In the genomic region with DNA sequence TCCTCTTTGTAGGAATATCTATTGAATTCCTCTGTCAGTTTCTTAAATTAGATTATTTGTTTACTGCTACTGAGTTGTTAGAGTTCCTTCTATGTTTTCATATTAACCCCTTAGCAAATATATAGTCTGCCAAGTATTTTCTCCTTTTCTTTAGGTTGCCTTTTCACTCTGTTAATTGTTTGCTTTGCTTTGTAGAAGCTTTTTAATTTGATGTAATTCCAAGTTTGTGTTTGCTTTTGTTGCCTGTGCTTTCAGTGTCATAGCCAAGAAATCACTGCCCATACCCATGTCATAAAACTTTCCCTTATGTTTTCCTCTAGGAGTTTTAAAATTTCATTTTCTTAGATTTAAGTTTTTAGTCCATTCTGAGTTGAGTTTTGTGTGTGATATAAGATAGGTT, we compare ENCODE assay signal across 19 cellular contexts.
DNase-seq lines count a peak whose midpoint lies in the region; ATAC-seq and TF ChIP-seq lines count a peak whose summit lies in the region.
"Had no signal": no experiment of that assay in that cellular context is flagged by ENCODE, and none has a peak within 500 bp of the region (broad histone marks: within the 10 kb centered on the region; RNA-seq: fewer than 3 reads in every experiment).

No MANE protein-coding gene starts in this region.

- H3K4me1 Mint-ChIP-seq in activated CD4-positive, alpha-beta memory T cell treated with anti-CD3 and anti-CD28 coated beads for 36 hours (ENCODE audit: low read depth): no peaks in the 10 kb centered on the region
- no peaks in the 10 kb centered on the region for H3K4me1 Mint-ChIP-seq in activated T-helper 17 cell treated with anti-CD3 and anti-CD28 coated beads, Interleukin-2, amount 50 U/mL, for 72 hours
- H3K4me1 Mint-ChIP-seq: B cell; CD4-positive, CD25-positive, alpha-beta regulatory T cell had no signal

- H3K9ac ChIP-seq in PC-3 (ENCODE audit: low read length): no peak overlapping the region
- H3K9ac ChIP-seq: BLaER1, GM23248 had no signal

- H3K4me1 ChIP-seq in PC-3 (ENCODE audit: insufficient read depth, low read length): peaks cover 22% of the 10 kb centered on the region
- H3K4me1 ChIP-seq: BLaER1 had no signal

- no peaks in the 10 kb centered on the region for H4K20me1 ChIP-seq in PC-3 (ENCODE audit: low read length)
- H4K20me1 ChIP-seq: BLaER1 had no signal

- no peak overlapping the region for H3K4me3 Mint-ChIP-seq in activated CD4-positive, alpha-beta memory T cell treated with anti-CD3 and anti-CD28 coated beads for 36 hours
- no peak overlapping the region for H3K4me3 Mint-ChIP-seq in activated T-helper 17 cell treated with anti-CD3 and anti-CD28 coated beads, Interleukin-2, amount 50 U/mL, for 72 hours
- H3K4me3 Mint-ChIP-seq: B cell; CD4-positive, CD25-positive, alpha-beta regulatory T cell; CD8-positive, alpha-beta T cell had no signal

- CTCF ChIA-PET in PC-3 (lab: Charles Lee): no interaction called here
- CTCF ChIA-PET in activated CD4-positive, alpha-beta memory T cell treated with anti-CD3 and anti-CD28 coated beads for 36 hours (lab: Charles Lee): no interaction called here

- no TSS peak for BruUV-seq in PC-3 (replicated peaks; lab: Mats Ljungman, UMichigan)

- no peaks in the 10 kb centered on the region for H3F3A ChIP-seq in PC-3 (ENCODE audit: low read length, unreplicated experiment)

- peak; percentile 27 for DNase-seq in COR-L47 (lab: John Stamatoyannopoulos, UW)
- peak; percentile 54 for DNase-seq in NCI-H69 (lab: John Stamatoyannopoulos, UW)
- peak; percentile 17 for DNase-seq in PC-3
- no peak for DNase-seq in NCI-H1417 (lab: John Stamatoyannopoulos, UW)
- no peak for DNase-seq in activated CD4-positive, alpha-beta memory T cell treated with anti-CD3 and anti-CD28 coated beads for 36 hours
- DNase-seq: CD4-positive, CD25-positive, alpha-beta regulatory T cell; CD8-positive, alpha-beta T cell; DMS 273 treated with DMSO at 0.1 percent for 48 hours; DMS79; EL; GDM1; GM23248; H7; HCEC 1CT had no signal

- no peak for TF ChIP-seq CTCF in PC-3 (conservative IDR thresholded peaks at IDR 0.05; ENCODE audit: low read depth, low read length)

- H3K27me3 ChIP-seq in PC-3 (ENCODE audit: low read length): no peaks in the 10 kb centered on the region
- H3K27me3 ChIP-seq: BLaER1 had no signal

- H3K27ac ChIP-seq in PC-3 (ENCODE audit: low read length): no peak overlapping the region
- H3K27ac ChIP-seq: BLaER1, C4-2B, GM23248 had no signal

- no peaks in the 10 kb centered on the region for H3K79me2 ChIP-seq in PC-3 (ENCODE audit: low read length)

- peak; percentile 72 for ATAC-seq in PC-3
- no peak for ATAC-seq in activated T-helper 17 cell treated with anti-CD3 and anti-CD28 coated beads, Interleukin-2, amount 50 U/mL, for 72 hours (replicated peaks)
- ATAC-seq: CD8-positive, alpha-beta T cell; GM12878 had no signal

- H3K36me3 ChIP-seq in PC-3 (ENCODE audit: low read depth, low read length): no peaks in the 10 kb centered on the region
- H3K36me3 ChIP-seq: BLaER1 had no signal

- H3K36me3 Mint-ChIP-seq in activated CD4-positive, alpha-beta memory T cell treated with anti-CD3 and anti-CD28 coated beads for 36 hours: no peaks in the 10 kb centered on the region
- H3K36me3 Mint-ChIP-seq in activated T-helper 17 cell treated with anti-CD3 and anti-CD28 coated beads, Interleukin-2, amount 50 U/mL, for 72 hours (ENCODE audit: low read depth): no peaks in the 10 kb centered on the region
- H3K36me3 Mint-ChIP-seq: CD4-positive, CD25-positive, alpha-beta regulatory T cell; CD8-positive, alpha-beta T cell had no signal

- H3K27me3 Mint-ChIP-seq in activated CD4-positive, alpha-beta memory T cell treated with anti-CD3 and anti-CD28 coated beads for 36 hours: no peaks in the 10 kb centered on the region
- no peaks in the 10 kb centered on the region for H3K27me3 Mint-ChIP-seq in activated T-helper 17 cell treated with anti-CD3 and anti-CD28 coated beads, Interleukin-2, amount 50 U/mL, for 72 hours
- H3K27me3 Mint-ChIP-seq: B cell; CD4-positive, CD25-positive, alpha-beta regulatory T cell had no signal

- H3K9me2 ChIP-seq in PC-3 (replicated peaks; ENCODE audit: low read length): no peaks in the 10 kb centered on the region

- H3K9me3 Mint-ChIP-seq in activated CD4-positive, alpha-beta memory T cell treated with anti-CD3 and anti-CD28 coated beads for 36 hours: no peaks in the 10 kb centered on the region
- no peaks in the 10 kb centered on the region for H3K9me3 Mint-ChIP-seq in activated T-helper 17 cell treated with anti-CD3 and anti-CD28 coated beads, Interleukin-2, amount 50 U/mL, for 72 hours
- H3K9me3 Mint-ChIP-seq: CD8-positive, alpha-beta T cell had no signal

- H3K4me2 ChIP-seq in PC-3 (ENCODE audit: low read length): no peak overlapping the region
- H3K4me2 ChIP-seq: BLaER1 had no signal

- H3K4me3 ChIP-seq in PC-3 (ENCODE audit: low read length): no peak overlapping the region
- H3K4me3 ChIP-seq: BLaER1, GM12878, GM23248 had no signal

- POLR2A ChIA-PET in PC-3 (lab: Charles Lee; ENCODE audit: unreplicated experiment): interaction anchor here (0.7 kb wide), 1 partner anchor 10 kb away, joined by 5 read pairs; no protein-coding TSS in a partner anchor
- POLR2A ChIA-PET in activated CD4-positive, alpha-beta memory T cell treated with anti-CD3 and anti-CD28 coated beads for 36 hours (lab: Charles Lee): no interaction called here

- H3K27ac Mint-ChIP-seq in activated CD4-positive, alpha-beta memory T cell treated with anti-CD3 and anti-CD28 coated beads for 36 hours: no peak overlapping the region
- H3K27ac Mint-ChIP-seq in activated T-helper 17 cell treated with anti-CD3 and anti-CD28 coated beads, Interleukin-2, amount 50 U/mL, for 72 hours: no peak overlapping the region
- H3K27ac Mint-ChIP-seq: B cell; CD4-positive, CD25-positive, alpha-beta regulatory T cell; CD8-positive, alpha-beta T cell had no signal

- H3K9me3 ChIP-seq in PC-3 (ENCODE audit: low read length): no peaks in the 10 kb centered on the region
- H3K9me3 ChIP-seq: BLaER1 had no signal

- intact Hi-C loops in PC-3 (cut with micrococcal nuclease): loop anchor here (2.0 to 5.0 kb wide), 5 partner anchors 38 to 571 kb away; no protein-coding TSS in a partner anchor
- intact Hi-C loops in activated CD4-positive, alpha-beta memory T cell treated with anti-CD3 and anti-CD28 coated beads for 36 hours (cut with micrococcal nuclease): loop anchor here (5.0 kb wide), 1 partner anchor 474 kb away; no protein-coding TSS in a partner anchor

- H2AFZ ChIP-seq in PC-3 (ENCODE audit: low read length): no peak overlapping the region
- H2AFZ ChIP-seq: GM23248 had no signal

Comparison
In these comparisons a context has a peak if more than half of its experiments do, and no peak if none do; other contexts are left out.
1. DNase-seq: peak in COR-L47 (single experiment), NCI-H69 (single experiment) and PC-3 (single experiment); none in NCI-H1417 (0 of 3) and activated CD4-positive, alpha-beta memory T cell treated with anti-CD3 and anti-CD28 coated beads for 36 hours (single experiment).